Comparison of ENCODE assay signal across 11 cellular contexts in the genomic region with DNA sequence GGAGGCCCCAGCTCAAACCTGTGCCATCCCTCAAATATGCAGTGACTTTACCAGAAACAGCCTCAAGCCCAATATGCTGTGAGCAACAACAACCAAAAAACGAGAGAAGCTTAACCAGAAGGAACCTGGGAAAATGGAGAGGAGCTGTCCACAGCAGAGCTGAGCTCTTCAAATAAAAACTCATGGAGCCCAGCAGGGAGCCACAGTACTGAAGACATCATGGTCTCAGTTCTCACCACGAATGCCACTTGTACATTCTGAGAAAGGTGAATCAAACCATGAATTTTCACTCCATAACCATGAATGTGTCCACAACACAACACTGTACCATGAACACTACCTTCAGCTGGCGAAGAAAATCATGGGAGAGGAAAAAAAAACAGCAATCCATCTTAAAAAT. TPM values are rescaled to one million over a fixed set of nuclear protein-coding genes. Genes with fewer than 3 reads are reported as not detected.
"Had no signal": no experiment of that assay in that cellular context is flagged by ENCODE, and none has a peak within 500 bp of the region (broad histone marks: within the 10 kb centered on the region; RNA-seq: fewer than 3 reads in every experiment).

No MANE protein-coding gene starts in this region.

- H3K27ac ChIP-seq: HL-60 had no signal

- H2AFZ ChIP-seq: GM23338 had no signal

- H3K4me2 ChIP-seq: GM23338 had no signal

- ATAC-seq: GM23338 had no signal

- DNase-seq: H9, HCEC 1CT, HFFc6, IMR-90, KBM-7 had no signal

- FAIRE-seq: H1, H54, HTR-8/SVneo had no signal

- H3K4me3 ChIP-seq: GM23338 had no signal

RNA-seq across cellular contexts. Expression of a gene that starts 50.5 kb away (rescaled TPM):
- total RNA-seq: HFFc6, HT-29, IMR-90 had no signal
